Comparison of ENCODE assay signal across 2 cellular contexts in the genomic region with DNA sequence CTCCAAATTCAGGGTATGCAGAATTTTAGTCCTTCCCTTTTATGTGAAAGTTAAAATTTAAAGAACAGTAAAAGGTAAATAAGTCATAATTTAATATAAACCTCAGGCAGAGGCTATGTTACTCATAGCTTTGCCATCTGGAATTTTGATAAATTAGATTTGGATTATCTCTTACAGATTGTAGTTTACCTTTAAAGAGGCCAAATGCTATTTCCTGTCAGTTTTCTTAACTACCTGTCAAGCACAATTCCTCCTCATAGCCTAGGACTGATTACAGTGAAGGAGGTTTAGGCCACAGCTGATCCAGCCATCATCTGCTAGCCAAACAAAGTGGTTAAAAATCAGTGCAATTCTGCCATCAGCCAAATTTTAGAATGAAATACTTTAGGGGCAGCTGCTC.
TF ChIP-seq lines count a peak whose summit lies in the region.

No MANE protein-coding gene starts in this region.

TF ChIP-seq in HCT116, 20 proteins besides CTCF, POLR2A, EP300 and RAD21 (continued from another document):
- TF ChIP-seq, protein P1, sequence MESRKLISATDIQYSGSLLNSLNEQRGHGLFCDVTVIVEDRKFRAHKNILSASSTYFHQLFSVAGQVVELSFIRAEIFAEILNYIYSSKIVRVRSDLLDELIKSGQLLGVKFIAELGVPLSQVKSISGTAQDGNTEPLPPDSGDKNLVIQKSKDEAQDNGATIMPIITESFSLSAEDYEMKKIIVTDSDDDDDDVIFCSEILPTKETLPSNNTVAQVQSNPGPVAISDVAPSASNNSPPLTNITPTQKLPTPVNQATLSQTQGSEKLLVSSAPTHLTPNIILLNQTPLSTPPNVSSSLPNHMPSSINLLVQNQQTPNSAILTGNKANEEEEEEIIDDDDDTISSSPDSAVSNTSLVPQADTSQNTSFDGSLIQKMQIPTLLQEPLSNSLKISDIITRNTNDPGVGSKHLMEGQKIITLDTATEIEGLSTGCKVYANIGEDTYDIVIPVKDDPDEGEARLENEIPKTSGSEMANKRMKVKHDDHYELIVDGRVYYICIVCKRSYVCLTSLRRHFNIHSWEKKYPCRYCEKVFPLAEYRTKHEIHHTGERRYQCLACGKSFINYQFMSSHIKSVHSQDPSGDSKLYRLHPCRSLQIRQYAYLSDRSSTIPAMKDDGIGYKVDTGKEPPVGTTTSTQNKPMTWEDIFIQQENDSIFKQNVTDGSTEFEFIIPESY (IDR thresholded peaks at IDR 0.05; ENCODE audit: extremely low read depth, insufficient replicate concordance, low read length) = no peak
- TF ChIP-seq ELF1 (IDR thresholded peaks at IDR 0.05; ENCODE audit: borderline replicate concordance, low read depth) (no peak), MAX (IDR thresholded peaks at IDR 0.05) (no peak), EGR1 (IDR thresholded peaks at IDR 0.05; ENCODE audit: low read depth) (no peak), SIN3A (IDR thresholded peaks at IDR 0.05; ENCODE audit: low read depth) (no peak), EZH2 (IDR thresholded peaks at IDR 0.05) (no peak), YY1 (IDR thresholded peaks at IDR 0.05; ENCODE audit: extremely low read depth, insufficient replicate concordance, low read depth, low read length) (no peak), SRF (IDR thresholded peaks at IDR 0.05; ENCODE audit: low read depth) (no peak), JUND (IDR thresholded peaks at IDR 0.05) (no peak), ZFX (IDR thresholded peaks at IDR 0.05) (no peak), TCF7L2 (IDR thresholded peaks at IDR 0.05; ENCODE audit: borderline replicate concordance, extremely low read depth, insufficient read depth, insufficient read length) (no peak), SP1 (IDR thresholded peaks at IDR 0.05; ENCODE audit: low read depth) (no peak), ZNF274 (IDR thresholded peaks at IDR 0.05; ENCODE audit: low read depth, low read length) (no peak), POLR2AphosphoS5 (IDR thresholded peaks at IDR 0.05; ENCODE audit: low read depth, low read length) (no peak), CEBPB (IDR thresholded peaks at IDR 0.05; ENCODE audit: low read depth) (no peak)

TF ChIP-seq in SK-N-SH treated with all-trans-retinoic acid at 6 μM for 48 hours, 23 proteins besides CTCF, POLR2A, EP300 and RAD21 (continued from another document):
- no peak for TF ChIP-seq CSRNP3 (CRISPR knock-in tag; IDR thresholded peaks at IDR 0.05)
- no peak for TF ChIP-seq ZNF565 (CRISPR knock-in tag; conservative IDR thresholded peaks at IDR 0.05; ENCODE audit: low read depth)
